ENCODE assay signal across 1 cellular context in genomic region chr3:196194542-196194915, GRCh38.
TF ChIP-seq lines count a peak whose summit lies in the region.

No MANE protein-coding gene starts in this region.

TF ChIP-seq in K562, 482 proteins besides CTCF, POLR2A, EP300 and RAD21:
- no peak for TF ChIP-seq TAF9B (IDR thresholded peaks at IDR 0.05; ENCODE audit: partially characterized antibody)
- TF ChIP-seq, protein P1, sequence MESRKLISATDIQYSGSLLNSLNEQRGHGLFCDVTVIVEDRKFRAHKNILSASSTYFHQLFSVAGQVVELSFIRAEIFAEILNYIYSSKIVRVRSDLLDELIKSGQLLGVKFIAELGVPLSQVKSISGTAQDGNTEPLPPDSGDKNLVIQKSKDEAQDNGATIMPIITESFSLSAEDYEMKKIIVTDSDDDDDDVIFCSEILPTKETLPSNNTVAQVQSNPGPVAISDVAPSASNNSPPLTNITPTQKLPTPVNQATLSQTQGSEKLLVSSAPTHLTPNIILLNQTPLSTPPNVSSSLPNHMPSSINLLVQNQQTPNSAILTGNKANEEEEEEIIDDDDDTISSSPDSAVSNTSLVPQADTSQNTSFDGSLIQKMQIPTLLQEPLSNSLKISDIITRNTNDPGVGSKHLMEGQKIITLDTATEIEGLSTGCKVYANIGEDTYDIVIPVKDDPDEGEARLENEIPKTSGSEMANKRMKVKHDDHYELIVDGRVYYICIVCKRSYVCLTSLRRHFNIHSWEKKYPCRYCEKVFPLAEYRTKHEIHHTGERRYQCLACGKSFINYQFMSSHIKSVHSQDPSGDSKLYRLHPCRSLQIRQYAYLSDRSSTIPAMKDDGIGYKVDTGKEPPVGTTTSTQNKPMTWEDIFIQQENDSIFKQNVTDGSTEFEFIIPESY (CRISPR knock-in tag; IDR thresholded peaks at IDR 0.05), result peak; percentile 45; the same call in 1 of the 2 replicates
- no peak for TF ChIP-seq BACH1 (tag; IDR thresholded peaks at IDR 0.05)
- peak; percentile 45 for TF ChIP-seq CBFA2T3 (IDR thresholded peaks at IDR 0.05)
- TF ChIP-seq, protein P2, sequence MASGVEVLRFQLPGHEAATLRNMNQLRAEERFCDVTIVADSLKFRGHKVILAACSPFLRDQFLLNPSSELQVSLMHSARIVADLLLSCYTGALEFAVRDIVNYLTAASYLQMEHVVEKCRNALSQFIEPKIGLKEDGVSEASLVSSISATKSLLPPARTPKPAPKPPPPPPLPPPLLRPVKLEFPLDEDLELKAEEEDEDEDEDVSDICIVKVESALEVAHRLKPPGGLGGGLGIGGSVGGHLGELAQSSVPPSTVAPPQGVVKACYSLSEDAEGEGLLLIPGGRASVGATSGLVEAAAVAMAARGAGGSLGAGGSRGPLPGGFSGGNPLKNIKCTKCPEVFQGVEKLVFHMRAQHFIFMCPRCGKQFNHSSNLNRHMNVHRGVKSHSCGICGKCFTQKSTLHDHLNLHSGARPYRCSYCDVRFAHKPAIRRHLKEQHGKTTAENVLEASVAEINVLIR (CRISPR knock-in tag; IDR thresholded peaks at IDR 0.05), result no peak
- TF ChIP-seq PRMT5 (CRISPR knock-in tag; IDR thresholded peaks at IDR 0.05), result no peak
- TF ChIP-seq SMARCE1 (IDR thresholded peaks at IDR 0.05), result no peak
- TF ChIP-seq, protein P3, sequence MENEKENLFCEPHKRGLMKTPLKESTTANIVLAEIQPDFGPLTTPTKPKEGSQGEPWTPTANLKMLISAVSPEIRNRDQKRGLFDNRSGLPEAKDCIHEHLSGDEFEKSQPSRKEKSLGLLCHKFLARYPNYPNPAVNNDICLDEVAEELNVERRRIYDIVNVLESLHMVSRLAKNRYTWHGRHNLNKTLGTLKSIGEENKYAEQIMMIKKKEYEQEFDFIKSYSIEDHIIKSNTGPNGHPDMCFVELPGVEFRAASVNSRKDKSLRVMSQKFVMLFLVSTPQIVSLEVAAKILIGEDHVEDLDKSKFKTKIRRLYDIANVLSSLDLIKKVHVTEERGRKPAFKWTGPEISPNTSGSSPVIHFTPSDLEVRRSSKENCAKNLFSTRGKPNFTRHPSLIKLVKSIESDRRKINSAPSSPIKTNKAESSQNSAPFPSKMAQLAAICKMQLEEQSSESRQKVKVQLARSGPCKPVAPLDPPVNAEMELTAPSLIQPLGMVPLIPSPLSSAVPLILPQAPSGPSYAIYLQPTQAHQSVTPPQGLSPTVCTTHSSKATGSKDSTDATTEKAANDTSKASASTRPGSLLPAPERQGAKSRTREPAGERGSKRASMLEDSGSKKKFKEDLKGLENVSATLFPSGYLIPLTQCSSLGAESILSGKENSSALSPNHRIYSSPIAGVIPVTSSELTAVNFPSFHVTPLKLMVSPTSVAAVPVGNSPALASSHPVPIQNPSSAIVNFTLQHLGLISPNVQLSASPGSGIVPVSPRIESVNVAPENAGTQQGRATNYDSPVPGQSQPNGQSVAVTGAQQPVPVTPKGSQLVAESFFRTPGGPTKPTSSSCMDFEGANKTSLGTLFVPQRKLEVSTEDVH (IDR thresholded peaks at IDR 0.05; ENCODE audit: low read depth, partially characterized antibody), result no peak
- TF ChIP-seq, protein P4, sequence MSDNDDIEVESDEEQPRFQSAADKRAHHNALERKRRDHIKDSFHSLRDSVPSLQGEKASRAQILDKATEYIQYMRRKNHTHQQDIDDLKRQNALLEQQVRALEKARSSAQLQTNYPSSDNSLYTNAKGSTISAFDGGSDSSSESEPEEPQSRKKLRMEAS (CRISPR knock-in tag; IDR thresholded peaks at IDR 0.05), result no peak
- TF ChIP-seq CC2D1A (IDR thresholded peaks at IDR 0.05), result no peak
- TF ChIP-seq PHF8 (IDR thresholded peaks at IDR 0.05; ENCODE audit: borderline replicate concordance, low read length), result no peak
- TF ChIP-seq ZNF592 (IDR thresholded peaks at IDR 0.05), result peak; percentile 8
- 0 out of 2 replicates have a peak, but pooled peaks have one; percentile 39 for TF ChIP-seq HSF4 (CRISPR knock-in tag; IDR thresholded peaks at IDR 0.05; ENCODE audit: borderline replicate concordance)
- 0 out of 2 replicates have a peak, but pooled peaks have one; percentile 23 for TF ChIP-seq TCF3 (CRISPR knock-in tag; IDR thresholded peaks at IDR 0.05)
